In the genomic region with DNA sequence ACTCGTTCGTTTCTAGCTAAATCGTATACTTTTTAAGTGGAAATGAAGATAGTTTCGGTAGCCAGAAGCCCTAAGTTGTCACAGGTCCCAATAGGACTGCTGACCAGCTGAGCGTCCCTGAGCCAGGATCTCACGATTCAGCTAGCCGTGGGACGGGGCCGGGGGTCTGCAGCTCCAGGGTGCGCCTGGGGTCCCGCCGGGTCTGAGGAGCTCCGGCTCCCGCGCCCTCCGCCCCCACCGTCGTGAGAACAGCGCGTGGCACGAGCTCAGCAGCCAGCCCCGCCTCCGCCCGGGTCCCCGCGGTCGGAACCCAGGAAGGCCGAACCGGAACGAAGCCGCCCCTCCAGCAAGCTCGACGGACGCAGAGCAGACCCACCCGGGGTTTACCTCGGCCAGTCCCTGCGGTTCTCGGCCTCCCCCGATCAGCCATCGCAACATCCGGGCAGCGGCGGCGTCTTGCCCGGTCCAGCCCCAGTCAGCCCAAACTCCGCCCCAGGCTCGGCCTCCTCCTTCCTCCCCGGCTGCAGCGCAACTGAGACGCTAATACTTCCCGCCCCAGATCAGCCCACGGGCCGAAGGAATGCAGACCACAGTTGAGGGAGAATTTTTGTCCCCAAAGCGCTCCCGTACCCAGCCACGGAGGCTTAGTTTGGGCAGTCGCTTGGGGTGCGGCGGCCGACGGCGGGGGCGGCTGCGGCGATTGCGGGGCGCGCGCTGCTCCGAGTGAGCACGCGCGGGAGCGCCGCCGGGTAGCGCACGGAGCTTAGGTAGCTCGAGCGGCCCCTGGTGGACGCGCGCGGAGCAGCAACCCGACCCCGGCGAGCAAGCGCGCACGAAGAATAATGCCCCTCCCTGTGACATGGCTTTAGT, we compare ENCODE assay signal across 1 cellular context.
TF ChIP-seq lines count a peak whose summit lies in the region.

A gene with protein sequence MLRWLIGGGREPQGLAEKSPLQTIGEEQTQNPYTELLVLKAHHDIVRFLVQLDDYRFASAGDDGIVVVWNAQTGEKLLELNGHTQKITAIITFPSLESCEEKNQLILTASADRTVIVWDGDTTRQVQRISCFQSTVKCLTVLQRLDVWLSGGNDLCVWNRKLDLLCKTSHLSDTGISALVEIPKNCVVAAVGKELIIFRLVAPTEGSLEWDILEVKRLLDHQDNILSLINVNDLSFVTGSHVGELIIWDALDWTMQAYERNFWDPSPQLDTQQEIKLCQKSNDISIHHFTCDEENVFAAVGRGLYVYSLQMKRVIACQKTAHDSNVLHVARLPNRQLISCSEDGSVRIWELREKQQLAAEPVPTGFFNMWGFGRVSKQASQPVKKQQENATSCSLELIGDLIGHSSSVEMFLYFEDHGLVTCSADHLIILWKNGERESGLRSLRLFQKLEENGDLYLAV (minus strand): TSS at position 534 of the 870 bp plus-strand sequence. CDS start 96 bp downstream, at position 438.

TF ChIP-seq in HepG2, 621 proteins besides CTCF, POLR2A, EP300 and RAD21 (continued from another document and continues in another):
- TF ChIP-seq, protein P1, sequence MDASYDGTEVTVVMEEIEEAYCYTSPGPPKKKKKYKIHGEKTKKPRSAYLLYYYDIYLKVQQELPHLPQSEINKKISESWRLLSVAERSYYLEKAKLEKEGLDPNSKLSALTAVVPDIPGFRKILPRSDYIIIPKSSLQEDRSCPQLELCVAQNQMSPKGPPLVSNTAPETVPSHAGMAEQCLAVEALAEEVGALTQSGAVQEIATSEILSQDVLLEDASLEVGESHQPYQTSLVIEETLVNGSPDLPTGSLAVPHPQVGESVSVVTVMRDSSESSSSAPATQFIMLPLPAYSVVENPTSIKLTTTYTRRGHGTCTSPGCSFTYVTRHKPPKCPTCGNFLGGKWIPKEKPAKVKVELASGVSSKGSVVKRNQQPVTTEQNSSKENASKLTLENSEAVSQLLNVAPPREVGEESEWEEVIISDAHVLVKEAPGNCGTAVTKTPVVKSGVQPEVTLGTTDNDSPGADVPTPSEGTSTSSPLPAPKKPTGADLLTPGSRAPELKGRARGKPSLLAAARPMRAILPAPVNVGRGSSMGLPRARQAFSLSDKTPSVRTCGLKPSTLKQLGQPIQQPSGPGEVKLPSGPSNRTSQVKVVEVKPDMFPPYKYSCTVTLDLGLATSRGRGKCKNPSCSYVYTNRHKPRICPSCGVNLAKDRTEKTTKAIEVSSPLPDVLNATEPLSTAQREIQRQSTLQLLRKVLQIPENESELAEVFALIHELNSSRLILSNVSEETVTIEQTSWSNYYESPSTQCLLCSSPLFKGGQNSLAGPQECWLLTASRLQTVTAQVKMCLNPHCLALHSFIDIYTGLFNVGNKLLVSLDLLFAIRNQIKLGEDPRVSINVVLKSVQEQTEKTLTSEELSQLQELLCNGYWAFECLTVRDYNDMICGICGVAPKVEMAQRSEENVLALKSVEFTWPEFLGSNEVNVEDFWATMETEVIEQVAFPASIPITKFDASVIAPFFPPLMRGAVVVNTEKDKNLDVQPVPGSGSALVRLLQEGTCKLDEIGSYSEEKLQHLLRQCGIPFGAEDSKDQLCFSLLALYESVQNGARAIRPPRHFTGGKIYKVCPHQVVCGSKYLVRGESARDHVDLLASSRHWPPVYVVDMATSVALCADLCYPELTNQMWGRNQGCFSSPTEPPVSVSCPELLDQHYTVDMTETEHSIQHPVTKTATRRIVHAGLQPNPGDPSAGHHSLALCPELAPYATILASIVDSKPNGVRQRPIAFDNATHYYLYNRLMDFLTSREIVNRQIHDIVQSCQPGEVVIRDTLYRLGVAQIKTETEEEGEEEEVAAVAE (CRISPR knock-in tag; IDR thresholded peaks at IDR 0.05; ENCODE audit: borderline replicate concordance) = no peak
- TF ChIP-seq, protein P2, sequence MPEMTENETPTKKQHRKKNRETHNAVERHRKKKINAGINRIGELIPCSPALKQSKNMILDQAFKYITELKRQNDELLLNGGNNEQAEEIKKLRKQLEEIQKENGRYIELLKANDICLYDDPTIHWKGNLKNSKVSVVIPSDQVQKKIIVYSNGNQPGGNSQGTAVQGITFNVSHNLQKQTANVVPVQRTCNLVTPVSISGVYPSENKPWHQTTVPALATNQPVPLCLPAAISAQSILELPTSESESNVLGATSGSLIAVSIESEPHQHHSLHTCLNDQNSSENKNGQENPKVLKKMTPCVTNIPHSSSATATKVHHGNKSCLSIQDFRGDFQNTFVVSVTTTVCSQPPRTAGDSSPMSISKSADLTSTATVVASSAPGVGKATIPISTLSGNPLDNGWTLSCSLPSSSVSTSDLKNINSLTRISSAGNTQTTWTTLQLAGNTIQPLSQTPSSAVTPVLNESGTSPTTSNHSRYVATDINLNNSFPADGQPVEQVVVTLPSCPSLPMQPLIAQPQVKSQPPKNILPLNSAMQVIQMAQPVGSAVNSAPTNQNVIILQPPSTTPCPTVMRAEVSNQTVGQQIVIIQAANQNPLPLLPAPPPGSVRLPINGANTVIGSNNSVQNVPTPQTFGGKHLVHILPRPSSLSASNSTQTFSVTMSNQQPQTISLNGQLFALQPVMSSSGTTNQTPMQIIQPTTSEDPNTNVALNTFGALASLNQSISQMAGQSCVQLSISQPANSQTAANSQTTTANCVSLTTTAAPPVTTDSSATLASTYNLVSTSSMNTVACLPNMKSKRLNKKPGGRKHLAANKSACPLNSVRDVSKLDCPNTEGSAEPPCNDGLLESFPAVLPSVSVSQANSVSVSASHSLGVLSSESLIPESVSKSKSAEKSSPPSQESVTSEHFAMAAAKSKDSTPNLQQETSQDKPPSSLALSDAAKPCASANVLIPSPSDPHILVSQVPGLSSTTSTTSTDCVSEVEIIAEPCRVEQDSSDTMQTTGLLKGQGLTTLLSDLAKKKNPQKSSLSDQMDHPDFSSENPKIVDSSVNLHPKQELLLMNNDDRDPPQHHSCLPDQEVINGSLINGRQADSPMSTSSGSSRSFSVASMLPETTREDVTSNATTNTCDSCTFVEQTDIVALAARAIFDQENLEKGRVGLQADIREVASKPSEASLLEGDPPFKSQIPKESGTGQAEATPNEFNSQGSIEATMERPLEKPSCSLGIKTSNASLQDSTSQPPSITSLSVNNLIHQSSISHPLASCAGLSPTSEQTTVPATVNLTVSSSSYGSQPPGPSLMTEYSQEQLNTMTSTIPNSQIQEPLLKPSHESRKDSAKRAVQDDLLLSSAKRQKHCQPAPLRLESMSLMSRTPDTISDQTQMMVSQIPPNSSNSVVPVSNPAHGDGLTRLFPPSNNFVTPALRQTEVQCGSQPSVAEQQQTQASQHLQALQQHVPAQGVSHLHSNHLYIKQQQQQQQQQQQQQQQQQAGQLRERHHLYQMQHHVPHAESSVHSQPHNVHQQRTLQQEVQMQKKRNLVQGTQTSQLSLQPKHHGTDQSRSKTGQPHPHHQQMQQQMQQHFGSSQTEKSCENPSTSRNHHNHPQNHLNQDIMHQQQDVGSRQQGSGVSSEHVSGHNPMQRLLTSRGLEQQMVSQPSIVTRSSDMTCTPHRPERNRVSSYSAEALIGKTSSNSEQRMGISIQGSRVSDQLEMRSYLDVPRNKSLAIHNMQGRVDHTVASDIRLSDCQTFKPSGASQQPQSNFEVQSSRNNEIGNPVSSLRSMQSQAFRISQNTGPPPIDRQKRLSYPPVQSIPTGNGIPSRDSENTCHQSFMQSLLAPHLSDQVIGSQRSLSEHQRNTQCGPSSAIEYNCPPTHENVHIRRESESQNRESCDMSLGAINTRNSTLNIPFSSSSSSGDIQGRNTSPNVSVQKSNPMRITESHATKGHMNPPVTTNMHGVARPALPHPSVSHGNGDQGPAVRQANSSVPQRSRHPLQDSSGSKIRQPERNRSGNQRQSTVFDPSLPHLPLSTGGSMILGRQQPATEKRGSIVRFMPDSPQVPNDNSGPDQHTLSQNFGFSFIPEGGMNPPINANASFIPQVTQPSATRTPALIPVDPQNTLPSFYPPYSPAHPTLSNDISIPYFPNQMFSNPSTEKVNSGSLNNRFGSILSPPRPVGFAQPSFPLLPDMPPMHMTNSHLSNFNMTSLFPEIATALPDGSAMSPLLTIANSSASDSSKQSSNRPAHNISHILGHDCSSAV (CRISPR knock-in tag; IDR thresholded peaks at IDR 0.05; ENCODE audit: borderline replicate concordance) = no peak
- TF ChIP-seq, protein P3, sequence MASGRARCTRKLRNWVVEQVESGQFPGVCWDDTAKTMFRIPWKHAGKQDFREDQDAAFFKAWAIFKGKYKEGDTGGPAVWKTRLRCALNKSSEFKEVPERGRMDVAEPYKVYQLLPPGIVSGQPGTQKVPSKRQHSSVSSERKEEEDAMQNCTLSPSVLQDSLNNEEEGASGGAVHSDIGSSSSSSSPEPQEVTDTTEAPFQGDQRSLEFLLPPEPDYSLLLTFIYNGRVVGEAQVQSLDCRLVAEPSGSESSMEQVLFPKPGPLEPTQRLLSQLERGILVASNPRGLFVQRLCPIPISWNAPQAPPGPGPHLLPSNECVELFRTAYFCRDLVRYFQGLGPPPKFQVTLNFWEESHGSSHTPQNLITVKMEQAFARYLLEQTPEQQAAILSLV (CRISPR knock-in tag; IDR thresholded peaks at IDR 0.05; ENCODE audit: borderline replicate concordance) = 0 out of 2 replicates have a peak, but pooled peaks have one; percentile 68
- no peak; the same call in 1 of the 2 replicates for TF ChIP-seq ZSCAN20 (CRISPR knock-in tag; IDR thresholded peaks at IDR 0.05; ENCODE audit: borderline replicate concordance)
- peak; percentile 86 for TF ChIP-seq SPEN (CRISPR knock-in tag; IDR thresholded peaks at IDR 0.05; ENCODE audit: low read depth)
- TF ChIP-seq ZNF136 (CRISPR knock-in tag; IDR thresholded peaks at IDR 0.05; ENCODE audit: low read depth) = peak; percentile 69; the same call in 1 of the 2 replicates
- no peak for TF ChIP-seq ZNF337 (CRISPR knock-in tag; IDR thresholded peaks at IDR 0.05; ENCODE audit: borderline replicate concordance, low read depth)
- peak; percentile 70; the same call in 1 of the 2 replicates for TF ChIP-seq BRCA1 (CRISPR knock-in tag; IDR thresholded peaks at IDR 0.05)
- TF ChIP-seq, protein P4, sequence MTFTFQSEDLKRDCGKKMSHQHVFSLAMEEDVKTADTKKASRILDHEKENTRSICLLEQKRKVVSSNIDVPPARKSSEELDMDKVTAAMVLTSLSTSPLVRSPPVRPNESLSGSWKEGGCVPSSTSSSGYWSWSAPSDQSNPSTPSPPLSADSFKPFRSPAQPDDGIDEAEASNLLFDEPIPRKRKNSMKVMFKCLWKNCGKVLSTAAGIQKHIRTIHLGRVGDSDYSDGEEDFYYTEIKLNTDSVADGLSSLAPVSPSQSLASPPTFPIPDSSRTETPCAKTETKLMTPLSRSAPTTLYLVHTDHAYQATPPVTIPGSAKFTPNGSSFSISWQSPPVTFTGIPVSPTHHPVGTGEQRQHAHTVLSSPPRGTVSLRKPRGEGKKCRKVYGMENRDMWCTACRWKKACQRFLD (CRISPR knock-in tag; IDR thresholded peaks at IDR 0.05; ENCODE audit: borderline replicate concordance) = peak; percentile 85; the same call in 1 of the 2 replicates
- TF ChIP-seq, protein P5, sequence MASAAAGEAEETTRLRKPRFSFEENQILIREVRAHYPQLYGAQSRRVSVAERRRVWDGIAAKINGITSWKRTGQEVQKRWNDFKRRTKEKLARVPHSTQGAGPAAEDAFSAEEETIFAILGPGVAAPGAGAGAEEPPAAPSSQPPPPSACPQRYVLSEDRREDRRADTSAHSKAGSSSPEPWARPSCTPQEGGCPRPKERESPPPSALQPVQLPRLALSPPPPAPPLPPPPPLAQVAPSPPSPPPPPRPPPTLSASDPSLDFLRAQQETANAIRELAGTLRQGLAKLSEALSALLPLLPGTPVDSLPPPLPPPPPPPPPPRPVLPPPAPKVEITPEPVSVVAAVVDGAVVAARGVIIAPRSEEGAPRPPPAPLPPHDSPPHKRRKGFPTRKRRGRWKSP (CRISPR knock-in tag; IDR thresholded peaks at IDR 0.05) = peak; percentile 100
- TF ChIP-seq, protein P6, sequence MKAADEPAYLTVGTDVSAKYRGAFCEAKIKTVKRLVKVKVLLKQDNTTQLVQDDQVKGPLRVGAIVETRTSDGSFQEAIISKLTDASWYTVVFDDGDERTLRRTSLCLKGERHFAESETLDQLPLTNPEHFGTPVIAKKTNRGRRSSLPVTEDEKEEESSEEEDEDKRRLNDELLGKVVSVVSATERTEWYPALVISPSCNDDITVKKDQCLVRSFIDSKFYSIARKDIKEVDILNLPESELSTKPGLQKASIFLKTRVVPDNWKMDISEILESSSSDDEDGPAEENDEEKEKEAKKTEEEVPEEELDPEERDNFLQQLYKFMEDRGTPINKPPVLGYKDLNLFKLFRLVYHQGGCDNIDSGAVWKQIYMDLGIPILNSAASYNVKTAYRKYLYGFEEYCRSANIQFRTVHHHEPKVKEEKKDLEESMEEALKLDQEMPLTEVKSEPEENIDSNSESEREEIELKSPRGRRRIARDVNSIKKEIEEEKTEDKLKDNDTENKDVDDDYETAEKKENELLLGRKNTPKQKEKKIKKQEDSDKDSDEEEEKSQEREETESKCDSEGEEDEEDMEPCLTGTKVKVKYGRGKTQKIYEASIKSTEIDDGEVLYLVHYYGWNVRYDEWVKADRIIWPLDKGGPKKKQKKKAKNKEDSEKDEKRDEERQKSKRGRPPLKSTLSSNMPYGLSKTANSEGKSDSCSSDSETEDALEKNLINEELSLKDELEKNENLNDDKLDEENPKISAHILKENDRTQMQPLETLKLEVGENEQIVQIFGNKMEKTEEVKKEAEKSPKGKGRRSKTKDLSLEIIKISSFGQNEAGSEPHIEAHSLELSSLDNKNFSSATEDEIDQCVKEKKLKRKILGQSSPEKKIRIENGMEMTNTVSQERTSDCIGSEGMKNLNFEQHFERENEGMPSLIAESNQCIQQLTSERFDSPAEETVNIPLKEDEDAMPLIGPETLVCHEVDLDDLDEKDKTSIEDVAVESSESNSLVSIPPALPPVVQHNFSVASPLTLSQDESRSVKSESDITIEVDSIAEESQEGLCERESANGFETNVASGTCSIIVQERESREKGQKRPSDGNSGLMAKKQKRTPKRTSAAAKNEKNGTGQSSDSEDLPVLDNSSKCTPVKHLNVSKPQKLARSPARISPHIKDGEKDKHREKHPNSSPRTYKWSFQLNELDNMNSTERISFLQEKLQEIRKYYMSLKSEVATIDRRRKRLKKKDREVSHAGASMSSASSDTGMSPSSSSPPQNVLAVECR (CRISPR knock-in tag; IDR thresholded peaks at IDR 0.05; ENCODE audit: borderline replicate concordance) = peak; percentile 78
- peak; percentile 75; the same call in 1 of the 2 replicates for TF ChIP-seq POGZ (CRISPR knock-in tag; IDR thresholded peaks at IDR 0.05)
- TF ChIP-seq, protein P7, sequence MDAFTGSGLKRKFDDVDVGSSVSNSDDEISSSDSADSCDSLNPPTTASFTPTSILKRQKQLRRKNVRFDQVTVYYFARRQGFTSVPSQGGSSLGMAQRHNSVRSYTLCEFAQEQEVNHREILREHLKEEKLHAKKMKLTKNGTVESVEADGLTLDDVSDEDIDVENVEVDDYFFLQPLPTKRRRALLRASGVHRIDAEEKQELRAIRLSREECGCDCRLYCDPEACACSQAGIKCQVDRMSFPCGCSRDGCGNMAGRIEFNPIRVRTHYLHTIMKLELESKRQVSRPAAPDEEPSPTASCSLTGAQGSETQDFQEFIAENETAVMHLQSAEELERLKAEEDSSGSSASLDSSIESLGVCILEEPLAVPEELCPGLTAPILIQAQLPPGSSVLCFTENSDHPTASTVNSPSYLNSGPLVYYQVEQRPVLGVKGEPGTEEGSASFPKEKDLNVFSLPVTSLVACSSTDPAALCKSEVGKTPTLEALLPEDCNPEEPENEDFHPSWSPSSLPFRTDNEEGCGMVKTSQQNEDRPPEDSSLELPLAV (CRISPR knock-in tag; conservative IDR thresholded peaks at IDR 0.05; ENCODE audit: low read depth) = no peak
- peak; percentile 46; the same call in 1 of the 2 replicates for TF ChIP-seq ZNF709 (CRISPR knock-in tag; IDR thresholded peaks at IDR 0.05)
- no peak for TF ChIP-seq SCMH1 (CRISPR knock-in tag; IDR thresholded peaks at IDR 0.05; ENCODE audit: borderline replicate concordance)
